ENCODE assay signal across 16 cellular contexts in the genomic region with DNA sequence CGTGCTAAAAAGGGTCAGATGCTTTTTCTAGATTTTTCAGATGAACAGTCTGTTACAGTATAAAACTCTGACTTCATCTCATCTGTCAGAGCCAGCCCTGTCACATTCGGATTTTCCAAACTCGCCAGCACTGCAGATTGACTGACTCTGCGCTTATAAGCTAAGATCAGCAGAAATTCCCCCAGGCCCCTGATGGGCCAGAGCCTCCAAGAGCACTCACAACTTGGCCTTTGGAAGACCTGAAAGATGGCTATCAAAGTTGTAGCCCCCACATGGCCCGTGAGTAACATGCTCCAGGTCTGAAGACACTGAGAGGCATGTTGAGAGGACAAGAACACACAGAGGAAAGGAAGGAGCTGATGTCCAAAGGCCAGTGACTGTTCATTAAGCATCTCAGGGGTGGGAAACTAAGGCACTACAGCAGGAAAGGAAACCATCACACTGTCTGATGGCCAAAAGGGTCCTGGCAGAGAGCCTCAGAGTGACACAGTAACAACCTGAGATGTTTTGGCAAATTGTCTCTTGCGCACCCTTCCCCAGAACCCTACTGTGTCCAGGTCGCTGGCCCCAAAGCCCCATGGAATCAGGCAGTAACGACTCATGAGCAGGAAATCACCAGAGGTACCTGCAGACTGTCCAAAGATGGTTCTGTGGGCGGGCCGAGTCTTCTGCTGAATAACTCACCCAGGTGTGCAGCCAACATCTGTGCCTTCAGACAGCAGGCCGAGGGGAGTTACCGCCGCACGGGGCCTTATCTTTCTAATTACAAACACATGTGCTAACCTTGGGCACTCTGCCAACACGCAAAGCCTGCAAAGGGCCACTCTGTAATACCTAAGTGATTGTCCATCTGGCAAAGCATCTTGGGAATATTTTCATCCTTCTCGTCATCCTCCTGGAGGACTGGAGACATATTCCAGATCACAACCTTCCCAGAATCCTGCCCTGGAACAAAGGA. TPM values are rescaled to one million over a fixed set of nuclear protein-coding genes. Genes with fewer than 3 reads are reported as not detected.
DNase-seq lines count a peak whose midpoint lies in the region; ATAC-seq and TF ChIP-seq lines count a peak whose summit lies in the region.
"Had no signal": no experiment of that assay in that cellular context is flagged by ENCODE, and none has a peak within 500 bp of the region (broad histone marks: within the 10 kb centered on the region; RNA-seq: fewer than 3 reads in every experiment).

No MANE protein-coding gene starts in this region.

- peak; percentile 70 for DNase-seq in COR-L47 (lab: John Stamatoyannopoulos, UW)
- peak; percentile 3 for DNase-seq in NCI-H146 treated with DMSO at 0.1 percent for 48 hours (lab: John Stamatoyannopoulos, UW; ENCODE audit: unreplicated experiment)
- peak in 1 of 2 donors; percentile 26 for DNase-seq in left colon
- DNase-seq in activated CD4-positive, alpha-beta T cell treated with anti-CD3 and anti-CD28 coated beads, Interleukin-2, amount 10 ng/mL, durations not matched to agents 24 days and 14 days = no peak
- DNase-seq in stimulated activated CD4-positive, alpha-beta T cell treated with anti-CD3 and anti-CD28 coated beads, Interleukin-4, amount 100 ng/mL, for 1 hour = no peak
- DNase-seq: activated CD4-positive, alpha-beta T cell treated with anti-CD3 and anti-CD28 coated beads, Interleukin-2, amount 50 U/mL, for 48 hours; amygdala; Calu3; glutamatergic neuron; islet precursor cell; NCI-H446 treated with DMSO at 0.1 percent for 48 hours; PC-9; spleen had no signal

- H3K9me3 Mint-ChIP-seq in brain = no peaks in the 10 kb centered on the region
- no peaks in the 10 kb centered on the region for H3K9me3 Mint-ChIP-seq in activated CD4-positive, alpha-beta T cell treated with anti-CD3 and anti-CD28 coated beads, Interleukin-2, amount 10 ng/mL, durations not matched to agents 24 days and 14 days

- H3K36me3 Mint-ChIP-seq in brain = peaks cover 52% of the 10 kb centered on the region
- peaks cover 49% of the 10 kb centered on the region for H3K36me3 Mint-ChIP-seq in activated CD4-positive, alpha-beta T cell treated with anti-CD3 and anti-CD28 coated beads, Interleukin-2, amount 10 ng/mL, durations not matched to agents 24 days and 14 days (ENCODE audit: low read depth)

- peaks cover 5% of the 10 kb centered on the region for H3K4me1 Mint-ChIP-seq in brain
- H3K4me1 Mint-ChIP-seq in activated CD4-positive, alpha-beta T cell treated with anti-CD3 and anti-CD28 coated beads, Interleukin-2, amount 10 ng/mL, durations not matched to agents 24 days and 14 days = peaks cover 7% of the 10 kb centered on the region

- TF ChIP-seq CTCF in brain (conservative IDR thresholded peaks at IDR 0.05) = no peak

- H3K4me3 Mint-ChIP-seq in brain = no peak overlapping the region
- no peak overlapping the region for H3K4me3 Mint-ChIP-seq in activated CD4-positive, alpha-beta T cell treated with anti-CD3 and anti-CD28 coated beads, Interleukin-2, amount 10 ng/mL, durations not matched to agents 24 days and 14 days

- H3K27me3 Mint-ChIP-seq in brain = no peaks in the 10 kb centered on the region
- H3K27me3 Mint-ChIP-seq in activated CD4-positive, alpha-beta T cell treated with anti-CD3 and anti-CD28 coated beads, Interleukin-2, amount 10 ng/mL, durations not matched to agents 24 days and 14 days = no peaks in the 10 kb centered on the region

- intact Hi-C loops in left colon (cut with DNase I, micrococcal nuclease) = no loop called here
- intact Hi-C loops in activated CD4-positive, alpha-beta T cell treated with anti-CD3 and anti-CD28 coated beads, Interleukin-2, amount 10 ng/mL, durations not matched to agents 24 days and 14 days (cut with micrococcal nuclease) = no loop called here

- ATAC-seq in left colon (peak; percentile 51), GM19455 (IDR thresholded peaks at IDR 0.05; ENCODE audit: unreplicated experiment) (no peak), GM21529 (IDR thresholded peaks at IDR 0.05; ENCODE audit: unreplicated experiment) (no peak)

- H3K27ac Mint-ChIP-seq in brain = peak overlapping the region in 3 of 5 experiments; percentile 53 to 86 (median 66)
- no peak overlapping the region for H3K27ac Mint-ChIP-seq in activated CD4-positive, alpha-beta T cell treated with anti-CD3 and anti-CD28 coated beads, Interleukin-2, amount 10 ng/mL, durations not matched to agents 24 days and 14 days

RNA-seq across cellular contexts. Expression of gene HIRA, which starts 23.6 kb away (rescaled TPM):
- polyA plus RNA-seq in brain (ENCODE audit: insufficient read depth, low read depth, low replicate concordance) = 25.7 TPM
- total RNA-seq in left colon = 10 to 100 TPM; 26.9 to 34.9 TPM
- total RNA-seq in activated CD4-positive, alpha-beta T cell treated with anti-CD3 and anti-CD28 coated beads, Interleukin-2, amount 10 ng/mL, durations not matched to agents 24 days and 14 days = 42.6 and 45.0 TPM in 2 replicates

RNA-seq across cellular contexts. Expression of gene MRPL40, which starts 24.4 kb away (rescaled TPM):
- polyA plus RNA-seq in brain (ENCODE audit: insufficient read depth, low read depth, low replicate concordance) = 25.4 TPM
- total RNA-seq in left colon = 10 to 100 TPM; 16.6 to 20.1 TPM
- total RNA-seq in activated CD4-positive, alpha-beta T cell treated with anti-CD3 and anti-CD28 coated beads, Interleukin-2, amount 10 ng/mL, durations not matched to agents 24 days and 14 days = 35.2 and 37.6 TPM in 2 replicates

RNA-seq across cellular contexts. Expression of gene C22orf39, which starts 39.6 kb away (rescaled TPM):
- 60.8 TPM for polyA plus RNA-seq in brain (ENCODE audit: insufficient read depth, low read depth, low replicate concordance)
- total RNA-seq in left colon = 10 to 100 TPM; 20.1 to 23.4 TPM
- total RNA-seq in activated CD4-positive, alpha-beta T cell treated with anti-CD3 and anti-CD28 coated beads, Interleukin-2, amount 10 ng/mL, durations not matched to agents 24 days and 14 days = 25.7 and 28.5 TPM in 2 replicates

Comparison
In these comparisons a context has a peak if more than half of its experiments do, and no peak if none do; other contexts are left out.
1. DNase-seq: peak in COR-L47 (single experiment) and NCI-H146 treated with DMSO at 0.1 percent for 48 hours (single experiment); none in activated CD4-positive, alpha-beta T cell treated with anti-CD3 and anti-CD28 coated beads, Interleukin-2, amount 10 ng/mL, durations not matched to agents 24 days and 14 days (single experiment) and stimulated activated CD4-positive, alpha-beta T cell treated with anti-CD3 and anti-CD28 coated beads, Interleukin-4, amount 100 ng/mL, for 1 hour (single experiment).